Comparison of ENCODE assay signal across 30 cellular contexts in genomic region chr13:109769921-109770320, GRCh38.
"Had no signal": no experiment of that assay in that cellular context is flagged by ENCODE, and none has a peak within 500 bp of the region (broad histone marks: within the 10 kb centered on the region; RNA-seq: fewer than 3 reads in every experiment).

No MANE protein-coding gene starts in this region.

- H3K9me3 ChIP-seq: ascending aorta, body of pancreas, MG63, Peyer's patch, SJCRH30 had no signal

- ATAC-seq: activated CD8-positive, alpha-beta T cell treated with anti-CD3 and anti-CD28 coated beads, Interleukin-2, amount 10 ng/mL, durations not matched to agents 7 days and 5 days; activated naive CD4-positive, alpha-beta T cell treated with anti-CD3 and anti-CD28 coated beads, Interleukin-2, amount 50 U/mL, for 72 hours; activated naive CD8-positive, alpha-beta T cell treated with anti-CD3 and anti-CD28 coated beads, Interleukin-2, amount 50 U/mL, for 24 hours; activated T-cell treated with anti-CD3 and anti-CD28 coated beads, Interleukin-2, amount 50 U/mL, for 4 hours; body of pancreas; SK-N-SH treated with all-trans-retinoic acid at 6 μM for 48 hours had no signal

- H3K4me3 ChIP-seq: ascending aorta, body of pancreas, coronary artery, MG63, Peyer's patch, SJCRH30 had no signal

- H3K4me1 ChIP-seq: Peyer's patch had no signal

- H3K36me3 ChIP-seq: MG63, SJCRH30 had no signal

- H3K27ac ChIP-seq: ascending aorta, body of pancreas, coronary artery, Peyer's patch, RWPE1, SJCRH30 had no signal

- H3K4me3 Mint-ChIP-seq: activated CD8-positive, alpha-beta T cell treated with anti-CD3 and anti-CD28 coated beads, Interleukin-2, amount 10 ng/mL, durations not matched to agents 7 days and 5 days; activated naive CD8-positive, alpha-beta T cell treated with anti-CD3 and anti-CD28 coated beads, Interleukin-2, amount 50 U/mL, for 24 hours; activated T-cell treated with anti-CD3 and anti-CD28 coated beads, Interleukin-2, amount 50 U/mL, for 4 hours had no signal

- H3K9me3 Mint-ChIP-seq: activated naive CD4-positive, alpha-beta T cell treated with anti-CD3 and anti-CD28 coated beads, Interleukin-2, amount 50 U/mL, for 72 hours; activated naive CD8-positive, alpha-beta T cell treated with anti-CD3 and anti-CD28 coated beads, Interleukin-2, amount 50 U/mL, for 24 hours; activated T-cell treated with anti-CD3 and anti-CD28 coated beads, Interleukin-2, amount 50 U/mL, for 4 hours had no signal

- DNase-seq: activated CD4-positive, alpha-beta T cell treated with anti-CD3 and anti-CD28 coated beads for 48 hours; activated CD4-positive, alpha-beta T cell treated with anti-CD3 and anti-CD28 coated beads, Interleukin-2, amount 50 U/mL, for 4 hours; activated CD4-positive, CD25-positive, alpha-beta regulatory T cell treated with anti-CD3 and anti-CD28 coated beads, Interleukin-2, amount 50 U/mL, for 72 hours; activated CD8-positive, alpha-beta T cell treated with anti-CD3 and anti-CD28 coated beads, Interleukin-2, amount 10 ng/mL, durations not matched to agents 7 days and 5 days; activated effector memory CD4-positive, alpha-beta T cell treated with anti-CD3 and anti-CD28 coated beads, Interleukin-2, amount 50 U/mL, for 16 hours; activated naive CD4-positive, alpha-beta T cell treated with Interleukin-2 at 50 U/mL for 16 hours; activated naive CD8-positive, alpha-beta T cell treated with anti-CD3 and anti-CD28 coated beads, Interleukin-2, amount 50 U/mL, for 24 hours; activated T-cell treated with anti-CD3 and anti-CD28 coated beads, Interleukin-2, amount 50 U/mL, for 4 hours; amniotic stem cell; body of pancreas; central memory CD4-positive, alpha-beta T cell; MG63; MV-4-11; NCI-H1092 treated with DMSO at 0.1 percent for 48 hours; NCI-H1436; NCI-H1694 treated with DMSO at 0.1 percent for 48 hours; NCI-H2029 treated with DMSO at 0.1 percent for 48 hours; NCI-H510A treated with DMSO at 0.1 percent for 48 hours; NCI-H69; NK-92 treated with Interleukin-12 subunit alpha and Interleukin-12 subunit beta, amount 100 ng/mL, for 24 hours; OCI-M1; Peyer's patch; Right ventricle myocardium superior; SJCRH30; SW 1271 had no signal

- H3K27ac Mint-ChIP-seq: activated CD8-positive, alpha-beta T cell treated with anti-CD3 and anti-CD28 coated beads, Interleukin-2, amount 10 ng/mL, durations not matched to agents 7 days and 5 days; activated naive CD8-positive, alpha-beta T cell treated with anti-CD3 and anti-CD28 coated beads, Interleukin-2, amount 50 U/mL, for 24 hours had no signal

- H3K27me3 ChIP-seq: ascending aorta, body of pancreas, MG63, Peyer's patch, SJCRH30 had no signal

- H3K27me3 Mint-ChIP-seq: activated naive CD8-positive, alpha-beta T cell treated with anti-CD3 and anti-CD28 coated beads, Interleukin-2, amount 50 U/mL, for 24 hours had no signal
